In the genomic region with DNA sequence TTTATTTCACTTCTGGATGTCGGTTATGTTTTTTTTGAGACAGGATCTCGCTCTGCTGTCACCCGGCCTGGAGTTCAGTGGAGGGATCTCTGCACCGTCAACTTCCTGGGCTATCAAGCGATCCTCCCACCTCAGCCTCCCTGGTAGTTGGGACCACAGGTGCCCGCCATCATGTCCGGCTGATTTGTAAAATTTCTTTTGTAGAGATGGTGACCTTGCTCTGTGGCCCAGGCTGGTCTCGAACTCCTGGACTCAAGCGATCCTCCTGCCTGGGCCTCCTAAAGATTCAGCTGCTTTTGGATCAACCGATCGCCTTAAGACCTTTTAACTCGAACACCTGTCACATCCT, we compare ENCODE assay signal across 8 cellular contexts. TPM values are rescaled to one million over a fixed set of nuclear protein-coding genes. Genes with fewer than 3 reads are reported as not detected.
DNase-seq lines count a peak whose midpoint lies in the region; ATAC-seq and TF ChIP-seq lines count a peak whose summit lies in the region.

No MANE protein-coding gene starts in this region.

- CTCF ChIA-PET in AG04449 (lab: Yijun Ruan, JAX) = interaction anchor here (0.6 to 1.0 kb wide), 2 partner anchors 22 to 240 kb away, joined by 3 read pairs; no protein-coding TSS in a partner anchor
- CTCF ChIA-PET in activated CD4-positive, alpha-beta memory T cell treated with anti-CD3 and anti-CD28 coated beads, Interleukin-2, amount 10 ng/mL, durations not matched to agents 7 days and 5 days (lab: Charles Lee) = interaction anchor here (0.6 to 1.0 kb wide), 3 partner anchors 13 to 326 kb away, joined by 3 to 7 read pairs (median 6); no protein-coding TSS in a partner anchor

- peak overlapping the region; percentile 95 for H3K4me3 Mint-ChIP-seq in GM23338
- H3K4me3 Mint-ChIP-seq in activated CD4-positive, alpha-beta memory T cell treated with anti-CD3 and anti-CD28 coated beads, Interleukin-2, amount 10 ng/mL, durations not matched to agents 7 days and 5 days = peak overlapping the region; percentile 93
- peak overlapping the region; percentile 98 for H3K4me3 Mint-ChIP-seq in stimulated activated memory B cell treated with anti-CD40 and anti-IgM and Interleukin-4, amounts not matched to agents 10 μg/mL and 1 μg/mL and 100 μg/mL, for 72 hours

- no peaks in the 10 kb centered on the region for H3K9me2 ChIP-seq in GM23338 (ENCODE audit: insufficient read depth)

- no peaks in the 10 kb centered on the region for H3K9me3 ChIP-seq in iPS-18a (ENCODE audit: control insufficient read depth, low read depth, low read length)

- H3K27me3 Mint-ChIP-seq in GM23338 (ENCODE audit: insufficient read depth, low read depth, poor library complexity) = peaks cover 14% of the 10 kb centered on the region
- no peaks in the 10 kb centered on the region for H3K27me3 Mint-ChIP-seq in activated CD4-positive, alpha-beta memory T cell treated with anti-CD3 and anti-CD28 coated beads, Interleukin-2, amount 10 ng/mL, durations not matched to agents 7 days and 5 days
- H3K27me3 Mint-ChIP-seq in stimulated activated memory B cell treated with anti-CD40 and anti-IgM and Interleukin-4, amounts not matched to agents 10 μg/mL and 1 μg/mL and 100 μg/mL, for 72 hours = no peaks in the 10 kb centered on the region

- peaks cover 9% of the 10 kb centered on the region; the same call in 2 of the 3 replicates for H3K4me1 Mint-ChIP-seq in GM23338
- peaks cover 38% of the 10 kb centered on the region for H3K4me1 Mint-ChIP-seq in activated CD4-positive, alpha-beta memory T cell treated with anti-CD3 and anti-CD28 coated beads, Interleukin-2, amount 10 ng/mL, durations not matched to agents 7 days and 5 days
- peaks cover 65% of the 10 kb centered on the region for H3K4me1 Mint-ChIP-seq in stimulated activated memory B cell treated with anti-CD40 and anti-IgM and Interleukin-4, amounts not matched to agents 10 μg/mL and 1 μg/mL and 100 μg/mL, for 72 hours

- peaks cover 44% of the 10 kb centered on the region for H3K79me2 ChIP-seq in GM23338 (replicated peaks; ENCODE audit: insufficient read depth)

- peak overlapping the region; percentile 91 for H3K4me2 ChIP-seq in GM23338

- TF ChIP-seq CTCF in AG04449 (IDR thresholded peaks at IDR 0.05; ENCODE audit: insufficient read depth, low read length, missing control alignments) = no peak
- TF ChIP-seq CTCF in GM23338 (conservative IDR thresholded peaks at IDR 0.05; ENCODE audit: low read depth in 2 of 2) = no peak

- H3K36me3 ChIP-seq in GM23338 (ENCODE audit: insufficient read depth) = no peaks in the 10 kb centered on the region
- no peaks in the 10 kb centered on the region for H3K36me3 ChIP-seq in iPS-18a (ENCODE audit: control insufficient read depth, low read depth, low read length)

- peak overlapping the region; percentile 94 for H3K27ac Mint-ChIP-seq in GM23338
- peak overlapping the region; percentile 96 for H3K27ac Mint-ChIP-seq in activated CD4-positive, alpha-beta memory T cell treated with anti-CD3 and anti-CD28 coated beads, Interleukin-2, amount 10 ng/mL, durations not matched to agents 7 days and 5 days
- peak overlapping the region; percentile 98 for H3K27ac Mint-ChIP-seq in stimulated activated memory B cell treated with anti-CD40 and anti-IgM and Interleukin-4, amounts not matched to agents 10 μg/mL and 1 μg/mL and 100 μg/mL, for 72 hours

- H2AFZ ChIP-seq in GM23338 = peak overlapping the region; percentile 75

- H3K4me3 ChIP-seq in AG04449 (ENCODE audit: low read depth, low read length) = peak overlapping the region; percentile 93
- H3K4me3 ChIP-seq in GM23338 = peak overlapping the region; percentile 94
- peak overlapping the region; percentile 81 for H3K4me3 ChIP-seq in iPS-18a (ENCODE audit: low read length)

- DNase-seq in AG04449 (ENCODE audit: low read depth, low spot score) (no peak), GM23338 (ENCODE audit: low spot score) (peak; percentile 35), retina (no peak), NCI-H774 (lab: John Stamatoyannopoulos, UW) (no peak), HuH-7 (ENCODE audit: low spot score) (no peak)
- no peak for DNase-seq in activated CD4-positive, alpha-beta memory T cell treated with anti-CD3 and anti-CD28 coated beads, Interleukin-2, amount 10 ng/mL, durations not matched to agents 7 days and 5 days

- H3F3A ChIP-seq in GM23338 (replicated peaks; ENCODE audit: low read depth) = peaks cover 7% of the 10 kb centered on the region; the same call in 1 of the 2 replicates

- peak overlapping the region; percentile 98 for H3K27ac ChIP-seq in GM23338 (ENCODE audit: low read depth)
- peak overlapping the region; percentile 62 for H3K27ac ChIP-seq in iPS-18a (ENCODE audit: low read length)

- peaks cover 22% of the 10 kb centered on the region for H3K36me3 Mint-ChIP-seq in GM23338 (ENCODE audit: low read depth)
- peaks cover 33% of the 10 kb centered on the region for H3K36me3 Mint-ChIP-seq in activated CD4-positive, alpha-beta memory T cell treated with anti-CD3 and anti-CD28 coated beads, Interleukin-2, amount 10 ng/mL, durations not matched to agents 7 days and 5 days (ENCODE audit: low read depth)
- H3K36me3 Mint-ChIP-seq in stimulated activated memory B cell treated with anti-CD40 and anti-IgM and Interleukin-4, amounts not matched to agents 10 μg/mL and 1 μg/mL and 100 μg/mL, for 72 hours = peaks cover 35% of the 10 kb centered on the region

- peaks cover 7% of the 10 kb centered on the region; the same call in 1 of the 2 replicates for H3K4me1 ChIP-seq in GM23338 (ENCODE audit: insufficient read depth)
- H3K4me1 ChIP-seq in iPS-18a (ENCODE audit: control insufficient read depth, low read depth, low read length) = no peaks in the 10 kb centered on the region

- H3K27me3 ChIP-seq in GM23338 (ENCODE audit: insufficient read depth) = no peaks in the 10 kb centered on the region
- H3K27me3 ChIP-seq in iPS-18a (ENCODE audit: control insufficient read depth, insufficient read depth, low read length) = no peaks in the 10 kb centered on the region

- peaks cover 5% of the 10 kb centered on the region for H4K20me1 ChIP-seq in GM23338 (replicated peaks; ENCODE audit: insufficient read depth)

- peak overlapping the region; percentile 75 for H3K9ac ChIP-seq in iPS-18a (ENCODE audit: low read length)

- POLR2A ChIA-PET in AG04449 (lab: Yijun Ruan, JAX) = interaction anchor here (0.6 to 1.5 kb wide), 7 partner anchors 14 to 539 kb away, joined by 3 to 6 read pairs (median 3); no protein-coding TSS in a partner anchor
- POLR2A ChIA-PET in activated CD4-positive, alpha-beta memory T cell treated with anti-CD3 and anti-CD28 coated beads, Interleukin-2, amount 10 ng/mL, durations not matched to agents 7 days and 5 days (lab: Charles Lee) = interaction anchor here (1.0 to 4.4 kb wide), 14 partner anchors 8 to 626 kb away, joined by 3 to 25 read pairs (median 6); partner anchors contain the start of genes CRCP, KCTD7 and SBDS

- no peak for ATAC-seq in GM23338
- ATAC-seq in stimulated activated memory B cell treated with anti-CD40 and anti-IgM and Interleukin-4, amounts not matched to agents 10 μg/mL and 1 μg/mL and 100 μg/mL, for 72 hours = no peak

- peaks cover 13% of the 10 kb centered on the region for H3K9me3 Mint-ChIP-seq in GM23338
- H3K9me3 Mint-ChIP-seq in activated CD4-positive, alpha-beta memory T cell treated with anti-CD3 and anti-CD28 coated beads, Interleukin-2, amount 10 ng/mL, durations not matched to agents 7 days and 5 days = peaks cover 14% of the 10 kb centered on the region
- H3K9me3 Mint-ChIP-seq in stimulated activated memory B cell treated with anti-CD40 and anti-IgM and Interleukin-4, amounts not matched to agents 10 μg/mL and 1 μg/mL and 100 μg/mL, for 72 hours = peaks cover 9% of the 10 kb centered on the region

TF ChIP-seq in GM23338, 12 proteins besides CTCF, POLR2A, EP300 and RAD21:
- TF ChIP-seq ZNF114 (CRISPR knock-in tag; IDR thresholded peaks at IDR 0.05) (no peak), POLR2AphosphoS5 (IDR thresholded peaks at IDR 0.05; ENCODE audit: low read depth) (no peak), ZNF331 (CRISPR knock-in tag; IDR thresholded peaks at IDR 0.05; ENCODE audit: low read depth) (no peak), JUNB (IDR thresholded peaks at IDR 0.05; ENCODE audit: unreplicated experiment) (no peak), CREB1 (CRISPR knock-in tag; IDR thresholded peaks at IDR 0.05; ENCODE audit: low read depth) (no peak), EZH2phosphoT487 (IDR thresholded peaks at IDR 0.05; ENCODE audit: unreplicated experiment) (no peak)
- TF ChIP-seq, protein P1, sequence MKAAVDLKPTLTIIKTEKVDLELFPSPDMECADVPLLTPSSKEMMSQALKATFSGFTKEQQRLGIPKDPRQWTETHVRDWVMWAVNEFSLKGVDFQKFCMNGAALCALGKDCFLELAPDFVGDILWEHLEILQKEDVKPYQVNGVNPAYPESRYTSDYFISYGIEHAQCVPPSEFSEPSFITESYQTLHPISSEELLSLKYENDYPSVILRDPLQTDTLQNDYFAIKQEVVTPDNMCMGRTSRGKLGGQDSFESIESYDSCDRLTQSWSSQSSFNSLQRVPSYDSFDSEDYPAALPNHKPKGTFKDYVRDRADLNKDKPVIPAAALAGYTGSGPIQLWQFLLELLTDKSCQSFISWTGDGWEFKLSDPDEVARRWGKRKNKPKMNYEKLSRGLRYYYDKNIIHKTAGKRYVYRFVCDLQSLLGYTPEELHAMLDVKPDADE (IDR thresholded peaks at IDR 0.05) = no peak

RNA-seq across cellular contexts. Expression of gene RABGEF1, which starts 0.6 kb away (rescaled TPM):
- 15.7 and 17.5 TPM in 2 replicates for total RNA-seq in GM23338 (2014; rRNA removed; shearing (Covaris generic))
- polyA plus RNA-seq in GM23338 (2016; fragmentation: Nextera tagmentation; extraction: Ambion mirVana) = 12.3 and 14.7 TPM in 2 replicates
- 10 to 100 TPM; 22.1 to 24.2 TPM for total RNA-seq in activated CD4-positive, alpha-beta memory T cell treated with anti-CD3 and anti-CD28 coated beads, Interleukin-2, amount 10 ng/mL, durations not matched to agents 7 days and 5 days
